ENCODE assay signal across 9 cellular contexts in genomic region chr4:16224669-16225068, GRCh38. TPM values are rescaled to one million over a fixed set of nuclear protein-coding genes. Genes with fewer than 3 reads are reported as not detected.
DNase-seq lines count a peak whose midpoint lies in the region; ATAC-seq, FAIRE-seq and TF ChIP-seq lines count a peak whose summit lies in the region.
"Had no signal": no experiment of that assay in that cellular context is flagged by ENCODE, and none has a peak within 500 bp of the region (broad histone marks: within the 10 kb centered on the region; RNA-seq: fewer than 3 reads in every experiment).

No MANE protein-coding gene starts in this region.

- H3K18ac ChIP-seq in mesenchymal stem cell (ENCODE audit: low read depth in 1 of 2, low read length in 2 of 2) (no peak overlapping the region), neuronal stem cell (ENCODE audit: low read length) (no peak overlapping the region)

- H4K8ac ChIP-seq in mesenchymal stem cell (ENCODE audit: low read length) (no peak overlapping the region), neuronal stem cell (ENCODE audit: low read depth, low read length) (no peak overlapping the region)

- peaks cover 1% of the 10 kb centered on the region; the same call in 1 of the 2 replicates for H3K27me3 Mint-ChIP-seq in HFFc6 (ENCODE audit: insufficient read depth)

- H3K4me3 ChIP-seq in K562 (peak overlapping the region; percentile 81), mesenchymal stem cell (ENCODE audit: insufficient read depth in 1 of 2, low read depth in 1 of 2, low read length in 2 of 2) (peak overlapping the region in 1 of 2 experiments; percentile 95), neuronal stem cell (ENCODE audit: low read length in 2 of 2) (peak overlapping the region in 1 of 2 donors; percentile 87)

- H2BK15ac ChIP-seq in mesenchymal stem cell (ENCODE audit: low read depth, poor library complexity, severe bottlenecking) (no peak overlapping the region), neuronal stem cell (ENCODE audit: low read length) (no peak overlapping the region)

- H3K23ac ChIP-seq in mesenchymal stem cell (ENCODE audit: low read length in 2 of 2) (no peak overlapping the region), neuronal stem cell (ENCODE audit: low read depth, low read length, poor library complexity) (no peak overlapping the region)

- H3K9me3 Mint-ChIP-seq in HFFc6, result no peaks in the 10 kb centered on the region

- H3K4me1 Mint-ChIP-seq in HFFc6 (ENCODE audit: low read depth), result peaks cover 35% of the 10 kb centered on the region

- H3K9me1 ChIP-seq in K562 (ENCODE audit: control insufficient read depth, insufficient read depth, low read length), result no peaks in the 10 kb centered on the region

- peak overlapping the region; percentile 92 for H3K27ac ChIP-seq in 22Rv1
- H3K27ac ChIP-seq in K562 (ENCODE audit: extremely low read depth, low read depth, low read length), result peak overlapping the region; percentile 86
- no peak overlapping the region for H3K27ac ChIP-seq in mesenchymal stem cell (ENCODE audit: low read length, poor library complexity, severe bottlenecking)
- no peak overlapping the region for H3K27ac ChIP-seq in neuronal stem cell (replicated peaks; ENCODE audit: low read length)

- no peaks in the 10 kb centered on the region for H3K27me3 ChIP-seq in K562 (ENCODE audit: control insufficient read depth in 2 of 2, insufficient read depth in 2 of 2, low read length in 2 of 2)
- no peaks in the 10 kb centered on the region for H3K27me3 ChIP-seq in mesenchymal stem cell (ENCODE audit: control insufficient read depth in 1 of 2, insufficient read depth in 1 of 2, low read length in 2 of 2)
- no peaks in the 10 kb centered on the region for H3K27me3 ChIP-seq in neuronal stem cell (ENCODE audit: control insufficient read depth in 3 of 3, insufficient read depth in 3 of 3, low read depth in 1 of 3, low read length in 3 of 3)

- peak overlapping the region; percentile 89 for H3K4me3 Mint-ChIP-seq in HFFc6

- H3K9ac ChIP-seq in K562 (ENCODE audit: insufficient read depth in 1 of 2, low read depth in 2 of 2, low read length in 2 of 2) (peak overlapping the region; percentile 46 to 73; a peak in 3 of 4 replicates), mesenchymal stem cell (ENCODE audit: low read length) (peak overlapping the region; percentile 94), neuronal stem cell (ENCODE audit: low read depth, low read length, poor library complexity) (no peak overlapping the region)

- TF ChIP-seq EP300 in K562 (IDR thresholded peaks at IDR 0.05; ENCODE audit: low read length), result no peak

- H2BK120ac ChIP-seq in mesenchymal stem cell (ENCODE audit: low read depth, low read length) (no peak overlapping the region), neuronal stem cell (ENCODE audit: low read depth, low read length) (no peak overlapping the region)

- H3K4ac ChIP-seq in mesenchymal stem cell (ENCODE audit: low read depth in 1 of 2, low read length in 2 of 2), result no peak overlapping the region
- H3K4ac ChIP-seq in neuronal stem cell (ENCODE audit: low read length), result no peak overlapping the region

- H3K79me1 ChIP-seq in mesenchymal stem cell (replicated peaks; ENCODE audit: low read length, poor library complexity, severe bottlenecking) (peaks cover 25% of the 10 kb centered on the region), neuronal stem cell (ENCODE audit: low read depth, low read length) (peaks cover 5% of the 10 kb centered on the region)

- TF ChIP-seq CTCF in 22Rv1 (IDR thresholded peaks at IDR 0.05), result no peak
- no peak for TF ChIP-seq CTCF in HFFc6 (IDR thresholded peaks at IDR 0.05)
- no peak for TF ChIP-seq CTCF in K562 (IDR thresholded peaks at IDR 0.05 in 2 of 3, conservative IDR thresholded peaks at IDR 0.05 in 1 of 3; ENCODE audit: insufficient read depth in 2 of 3, low read depth in 1 of 3, low read length in 3 of 3)

- no peak overlapping the region for H2BK12ac ChIP-seq in mesenchymal stem cell (ENCODE audit: low read length in 2 of 2)
- H2BK12ac ChIP-seq in neuronal stem cell (ENCODE audit: low read length), result no peak overlapping the region

- H2AK5ac ChIP-seq in mesenchymal stem cell (ENCODE audit: low read length, severe bottlenecking), result no peak overlapping the region
- H2AK5ac ChIP-seq in neuronal stem cell (ENCODE audit: low read depth, low read length), result no peak overlapping the region

- H3K4me1 ChIP-seq in K562 (replicated peaks in 1 of 2; ENCODE audit: control insufficient read depth in 2 of 2, insufficient read depth in 2 of 2, low read length in 2 of 2), result peaks cover 6 to 12% of the 10 kb centered on the region in 2 experiments; a peak in 3 of 5 replicates
- peaks cover 4% of the 10 kb centered on the region for H3K4me1 ChIP-seq in mesenchymal stem cell (ENCODE audit: control insufficient read depth, insufficient read depth, low read depth, low read length)
- peaks cover 2 to 6% of the 10 kb centered on the region in 2 donors for H3K4me1 ChIP-seq in neuronal stem cell (ENCODE audit: control insufficient read depth in 2 of 2, insufficient read depth in 1 of 2, low read depth in 1 of 2, low read length in 2 of 2)

- POLR2A ChIA-PET in K562 (lab: Yijun Ruan, JAX), result interaction anchor here (0.7 to 2.5 kb wide), 3 partner anchors 10 to 1573 kb away, joined by 4 to 17 read pairs (median 4); no protein-coding TSS in a partner anchor

- FAIRE-seq in K562 (lab: Jason Lieb, UNC), result no peak

- CTCF ChIA-PET in K562 (lab: Yijun Ruan, JAX; ENCODE audit: low intra/inter-chr PET ratio), result no interaction called here

- H3K36me3 Mint-ChIP-seq in HFFc6 (ENCODE audit: low read depth), result no peaks in the 10 kb centered on the region

- no TSS peak for BruUV-seq in K562 (replicated peaks; lab: Mats Ljungman, UMichigan)

- no peak for DNase-seq in HFFc6
- no peak for DNase-seq in K562 (ENCODE audit: extremely low read depth in 1 of 4, low spot score in 3 of 4)
- no peak for DNase-seq in mesenchymal stem cell
- no peak for DNase-seq in neuronal stem cell (ENCODE audit: low spot score)
- DNase-seq in NCI-H2227 treated with DMSO at 0.1 percent for 48 hours (lab: John Stamatoyannopoulos, UW), result no peak
- DNase-seq in HuH-7 (ENCODE audit: low spot score), result no peak

- peak overlapping the region; percentile 58; the same call in 1 of the 2 replicates for H3K27ac Mint-ChIP-seq in HFFc6

- H2AFZ ChIP-seq in K562 (ENCODE audit: low read depth, low read length) (peak overlapping the region; percentile 34; the same call in 1 of the 2 replicates), mesenchymal stem cell (ENCODE audit: low read depth, low read length) (no peak overlapping the region), neuronal stem cell (ENCODE audit: low read length) (no peak overlapping the region)

- H4K20me1 ChIP-seq in K562 (replicated peaks; ENCODE audit: control insufficient read depth, insufficient read depth, low read length), result peaks cover 8% of the 10 kb centered on the region; the same call in 1 of the 2 replicates

- H2BK5ac ChIP-seq in mesenchymal stem cell (ENCODE audit: low read depth, low read length, poor library complexity, severe bottlenecking), result no peak overlapping the region
- H2BK5ac ChIP-seq in neuronal stem cell (ENCODE audit: low read length), result no peak overlapping the region

- in situ Hi-C loops in K562 (cut with MboI), result loop anchor here (25.0 kb wide), 1 partner anchor 737 kb away; no protein-coding TSS in a partner anchor

- no peak for TF ChIP-seq POLR2A in K562 (conservative IDR thresholded peaks at IDR 0.05)

- H3K79me2 ChIP-seq in K562 (ENCODE audit: control insufficient read depth, insufficient read depth, low read length), result peaks cover 89% of the 10 kb centered on the region

- H3K36me3 ChIP-seq in K562 (ENCODE audit: control insufficient read depth, insufficient read depth, low read length) (peaks cover 6% of the 10 kb centered on the region; the same call in 1 of the 3 replicates), mesenchymal stem cell (ENCODE audit: control insufficient read depth in 1 of 2, insufficient read depth in 2 of 2, low read depth in 1 of 2, low read length in 2 of 2) (no peaks in the 10 kb centered on the region), neuronal stem cell (replicated peaks in 1 of 2; ENCODE audit: control insufficient read depth in 2 of 2, insufficient read depth in 2 of 2, low read length in 2 of 2) (peaks cover 0 to 4% of the 10 kb centered on the region in 2 donors)

- peak overlapping the region; percentile 79 for H3K4me2 ChIP-seq in K562 (ENCODE audit: insufficient read depth, low read length)
- no peak overlapping the region for H3K4me2 ChIP-seq in mesenchymal stem cell (ENCODE audit: low read length, poor library complexity, severe bottlenecking)
- no peak overlapping the region for H3K4me2 ChIP-seq in neuronal stem cell (ENCODE audit: insufficient read depth, low read length, poor library complexity, severe bottlenecking)

- intact Hi-C loops in K562 (cut with micrococcal nuclease), result loop anchor here (5.0 to 10.0 kb wide), 3 partner anchors 540 to 1220 kb away; partner anchors contain the start of genes CPEB2 and FAM200B

- no peak for ATAC-seq in K562
- ATAC-seq in HG03354 (IDR thresholded peaks at IDR 0.05; ENCODE audit: poor library complexity, severe bottlenecking, unreplicated experiment), result no peak
- ATAC-seq: esophagus mucosa had no signal

- 7% methylated on average over 2 of the region's 2 CpGs for WGBS in K562 (ENCODE audit: insufficient coverage, low coverage, missing lambda C conversion rate)
- WGBS in mesenchymal stem cell, result 57% methylated on average over 1 of the region's 2 CpGs
- WGBS in neuronal stem cell (ENCODE audit: extremely low coverage in 2 of 2, insufficient read length in 2 of 2, insufficient replicate concordance in 1 of 2), 2 donors, result no CpG with 5 or more reads among the region's 2 CpGs

- no peak for TF ChIP-seq RAD21 in K562 (CRISPR knock-in tag; conservative IDR thresholded peaks at IDR 0.05 in 1 of 2, IDR thresholded peaks at IDR 0.05 in 1 of 2)

- no peak overlapping the region for H4K91ac ChIP-seq in mesenchymal stem cell (ENCODE audit: low read length)
- no peak overlapping the region for H4K91ac ChIP-seq in neuronal stem cell (ENCODE audit: low read depth, low read length, poor library complexity)

- no peak overlapping the region for H3K14ac ChIP-seq in mesenchymal stem cell (ENCODE audit: low read length in 2 of 2)
- no peak overlapping the region for H3K14ac ChIP-seq in neuronal stem cell (ENCODE audit: low read length)

- H3K9me3 ChIP-seq in K562 (replicated peaks; ENCODE audit: control insufficient read depth, insufficient read depth, low read depth, low read length), result no peaks in the 10 kb centered on the region
- H3K9me3 ChIP-seq in mesenchymal stem cell (ENCODE audit: control insufficient read depth, low read length), result no peaks in the 10 kb centered on the region
- no peaks in the 10 kb centered on the region for H3K9me3 ChIP-seq in neuronal stem cell (replicated peaks in 1 of 2; ENCODE audit: control insufficient read depth in 2 of 2, insufficient read depth in 1 of 2, low read depth in 1 of 2, low read length in 2 of 2)

RNA-seq across cellular contexts. Expression of gene TAPT1, which starts 1.6 kb away (rescaled TPM):
- 10 to 100 TPM; 11.8 to 17.9 (median 15.3) TPM for total RNA-seq in HFFc6 (2021; fragmentation: NEBNext Ultra II Directional; extraction: Animal tissue kit (Norgen Biotek cat#: 25700))
- total RNA-seq in K562 (2011; cell fraction: chromatin; rRNA removed; ENCODE audit: low replicate concordance), result 55.5 and 117 TPM in 2 replicates
- 30.7 and 36.2 TPM in 2 replicates for total RNA-seq in K562 (2011; cell fraction: nucleolus; rRNA removed)
- total RNA-seq in K562 (2011; cell fraction: nucleoplasm; rRNA removed), result 54.6 and 84.4 TPM in 2 replicates
- total RNA-seq in K562 (2014; rRNA removed) (10.2 and 10.3 TPM in 2 replicates), K562 (2014; rRNA removed; fragmentation: Illumina TruSeq; extraction: Trizol) (28.6 and 28.7 TPM in 2 replicates), K562 (2015; rRNA removed; fragmentation: Illumina TruSeq; extraction: Trizol) (19.9 and 22.7 TPM in 2 replicates), K562 (2021) (20.9 and 27.6 TPM in 2 replicates)
- polyA plus RNA-seq in K562 (2011; rRNA removed) (35.0 and 36.7 TPM in 2 replicates), K562 (2014; fragmentation: Illumina TruSeq; extraction: Trizol) (18.5 and 20.7 TPM in 2 replicates), K562 (2014; fragmentation: Nextera tagmentation; extraction: Ambion mirVana) (1 to 10 TPM; 1.6 to 2.7 TPM), K562 (2014; rRNA removed) (15.2 and 16.6 TPM in 2 replicates)
- polyA plus RNA-seq in K562 (2011; cell fraction: cytosol; rRNA removed), result 9.9 and 17.5 TPM in 2 replicates
- polyA plus RNA-seq in K562 (2011; cell fraction: nucleus; rRNA removed), result 34.8 and 53.3 TPM in 2 replicates
- 9.3 and 24.5 TPM in 2 replicates for polyA plus RNA-seq in K562 (2012)
- 47.2 and 58.1 TPM in 2 replicates for polyA minus RNA-seq in K562 (2011; rRNA and poly(A)+ RNA removed)
- 11.8 and 18.6 TPM in 2 replicates for polyA minus RNA-seq in K562 (2011; cell fraction: cytosol; rRNA and poly(A)+ RNA removed)
- 31.8 and 78.0 TPM in 2 replicates for polyA minus RNA-seq in K562 (2011; cell fraction: nucleus; rRNA and poly(A)+ RNA removed)
- 5.8 TPM for polyA plus RNA-seq in mesenchymal stem cell (2013, experiment 1 of 2)
- polyA plus RNA-seq in mesenchymal stem cell (2013, experiment 2 of 2), result 6.2 TPM
- 6.6 TPM for polyA plus RNA-seq in neuronal stem cell (2013, experiment 1 of 2)
- polyA plus RNA-seq in neuronal stem cell (2013, experiment 2 of 2), result 6.9 TPM

Comparison
In these comparisons a context has a peak if more than half of its experiments do, and no peak if none do; other contexts are left out.
1. H3K27ac ChIP-seq: peak in 22Rv1 (single experiment) and K562 (single experiment); none in mesenchymal stem cell (single experiment) and neuronal stem cell (single experiment).